ENCODE assay signal across 20 cellular contexts in genomic region chr1:47328992-47329391, GRCh38. TPM values are rescaled to one million over a fixed set of nuclear protein-coding genes. Genes with fewer than 3 reads are reported as not detected.
A peak's percentile ranks its signal among the peaks of the same experiment; 100 is the strongest.
DNase-seq lines count a peak whose midpoint lies in the region; ATAC-seq, FAIRE-seq and TF ChIP-seq lines count a peak whose summit lies in the region.
"Had no signal": no experiment of that assay in that cellular context is flagged by ENCODE, and none has a peak within 500 bp of the region (broad histone marks: within the 10 kb centered on the region; RNA-seq: fewer than 3 reads in every experiment).

No MANE protein-coding gene starts in this region.

- DNase-seq in HepG2 (ENCODE audit: low spot score) = no peak
- DNase-seq in right lobe of liver = no peak
- DNase-seq in K562 (ENCODE audit: extremely low read depth in 1 of 4, low spot score in 3 of 4) = no peak
- DNase-seq in nephron progenitor cell = no peak
- no peak for DNase-seq in type B pancreatic cell (ENCODE audit: extremely low spot score, unreplicated experiment)
- DNase-seq in T-helper 17 cell = no peak
- no peak for DNase-seq in cortex of kidney (lab: John Stamatoyannopoulos, UW)
- DNase-seq in SKM-1 treated with dmso at 0.1 percent for 144 hours (lab: John Stamatoyannopoulos, UW; ENCODE audit: unreplicated experiment) = no peak
- DNase-seq: C1 segment of cervical spinal cord; Calu3; CD4-positive, alpha-beta memory T cell; COR-L47; DMS53; DMS79 treated with DMSO at 0.1 percent for 48 hours; GF-D8; GOT3 had no signal

- H3K9ac ChIP-seq in HepG2 (ENCODE audit: insufficient read depth, low read depth, low read length) = no peak overlapping the region
- no peak overlapping the region for H3K9ac ChIP-seq in K562 (ENCODE audit: insufficient read depth in 1 of 2, low read depth in 2 of 2, low read length in 2 of 2)

- TF ChIP-seq POLR2A in HepG2 (IDR thresholded peaks at IDR 0.05; ENCODE audit: insufficient read depth in 1 of 2, low read depth in 2 of 2, low read length in 2 of 2) (no peak), right lobe of liver (IDR thresholded peaks at IDR 0.05) (no peak), K562 (conservative IDR thresholded peaks at IDR 0.05) (no peak)

- H3K4me1 ChIP-seq in HepG2 (ENCODE audit: insufficient read depth, low read length) = peaks cover 18% of the 10 kb centered on the region
- peaks cover 0 to 8% (median 3%) of the 10 kb centered on the region in 4 donors for H3K4me1 ChIP-seq in right lobe of liver
- peaks cover 14 to 16% of the 10 kb centered on the region in 2 experiments; a peak in 4 of 5 replicates for H3K4me1 ChIP-seq in K562 (replicated peaks in 1 of 2; ENCODE audit: control insufficient read depth in 2 of 2, insufficient read depth in 2 of 2, low read length in 2 of 2)

- H3K4me3 ChIP-seq in HepG2 (replicated peaks in 1 of 3; ENCODE audit: insufficient read depth in 1 of 3, low read depth in 2 of 3, low read length in 3 of 3) = no peak overlapping the region
- no peak overlapping the region for H3K4me3 ChIP-seq in right lobe of liver
- H3K4me3 ChIP-seq in K562 = no peak overlapping the region
- H3K4me3 ChIP-seq: HAP-1 had no signal

- WGBS in HepG2 (ENCODE audit: low lambda C conversion rate) = 82% methylated on average over 3 of the region's 3 CpGs
- WGBS in right lobe of liver (ENCODE audit: insufficient coverage, low coverage, low lambda C conversion rate, missing lambda C conversion rate) = 85% methylated on average over 3 of the region's 3 CpGs
- 60% methylated on average over 3 of the region's 3 CpGs for WGBS in K562 (ENCODE audit: insufficient coverage, low coverage, missing lambda C conversion rate)

- in situ Hi-C loops in HepG2 (cut with HindIII; ENCODE audit: extremely low pct_ligation_motif_present, low pct_unique_long_range_greater_than_20kb) = no loop called here
- in situ Hi-C loops in K562 (cut with MboI) = no loop called here

- intact Hi-C loops in HepG2 (cut with micrococcal nuclease; ENCODE audit: unreplicated experiment) = no loop called here
- intact Hi-C loops in right lobe of liver (cut with DNase I) = no loop called here
- intact Hi-C loops in K562 (cut with micrococcal nuclease) = no loop called here

- no peak overlapping the region for H3K4me2 ChIP-seq in HepG2 (ENCODE audit: low read depth, low read length)
- H3K4me2 ChIP-seq in K562 (ENCODE audit: insufficient read depth, low read length) = no peak overlapping the region

- H3K36me3 Mint-ChIP-seq in nephron progenitor cell (ENCODE audit: low read depth) (no peaks in the 10 kb centered on the region), type B pancreatic cell (no peaks in the 10 kb centered on the region), T-helper 17 cell (ENCODE audit: low read depth) (no peaks in the 10 kb centered on the region)
- H3K36me3 Mint-ChIP-seq: CD4-positive, alpha-beta memory T cell had no signal

- H3K27ac Mint-ChIP-seq in nephron progenitor cell (peak overlapping the region; percentile 60), type B pancreatic cell (peak overlapping the region; percentile 46), T-helper 17 cell (no peak overlapping the region)

- no peak for TF ChIP-seq EP300 in HepG2 (IDR thresholded peaks at IDR 0.05; ENCODE audit: low read depth in 2 of 2, low read length in 2 of 2)
- no peak for TF ChIP-seq EP300 in HepG2 (CRISPR knock-in tag; IDR thresholded peaks at IDR 0.05; ENCODE audit: borderline replicate concordance)
- TF ChIP-seq EP300 in K562 (IDR thresholded peaks at IDR 0.05; ENCODE audit: low read length) = no peak

- H3K4me1 Mint-ChIP-seq in nephron progenitor cell (no peaks in the 10 kb centered on the region), type B pancreatic cell (ENCODE audit: unreplicated experiment) (no peaks in the 10 kb centered on the region), T-helper 17 cell (peaks cover 8% of the 10 kb centered on the region)

- TF ChIP-seq CTCF in HepG2 (CRISPR knock-in tag; IDR thresholded peaks at IDR 0.05) = no peak
- no peak for TF ChIP-seq CTCF in right lobe of liver (IDR thresholded peaks at IDR 0.05)
- no peak for TF ChIP-seq CTCF in K562 (IDR thresholded peaks at IDR 0.05 in 2 of 3, conservative IDR thresholded peaks at IDR 0.05 in 1 of 3; ENCODE audit: insufficient read depth in 2 of 3, low read depth in 1 of 3, low read length in 3 of 3)
- TF ChIP-seq CTCF in nephron progenitor cell (IDR thresholded peaks at IDR 0.05) = no peak
- no peak for TF ChIP-seq CTCF in type B pancreatic cell (conservative IDR thresholded peaks at IDR 0.05)

- peaks cover 4% of the 10 kb centered on the region for H3K79me2 ChIP-seq in HepG2 (ENCODE audit: insufficient read depth, low read length)
- peaks cover 15% of the 10 kb centered on the region; the same call in 2 of the 3 replicates for H3K79me2 ChIP-seq in K562 (ENCODE audit: control insufficient read depth, insufficient read depth, low read length)

- H3K4me3 Mint-ChIP-seq in nephron progenitor cell = no peak overlapping the region
- peak overlapping the region; percentile 12 for H3K4me3 Mint-ChIP-seq in type B pancreatic cell
- H3K4me3 Mint-ChIP-seq in T-helper 17 cell = no peak overlapping the region
- H3K4me3 Mint-ChIP-seq: CD4-positive, alpha-beta memory T cell had no signal

- CTCF ChIA-PET in HepG2 (lab: Yijun Ruan, JAX; ENCODE audit: low intra/inter-chr PET ratio, low total read pairs) = no interaction called here
- CTCF ChIA-PET in K562 (lab: Yijun Ruan, JAX; ENCODE audit: low intra/inter-chr PET ratio) = no interaction called here

- no peak for ATAC-seq in HepG2
- ATAC-seq in right lobe of liver = no peak
- no peak for ATAC-seq in K562
- no peak for ATAC-seq in T-helper 17 cell

- TF ChIP-seq RAD21 in HepG2 (CRISPR knock-in tag; IDR thresholded peaks at IDR 0.05) (no peak), K562 (CRISPR knock-in tag; conservative IDR thresholded peaks at IDR 0.05 in 1 of 2, IDR thresholded peaks at IDR 0.05 in 1 of 2) (no peak)

- H4K20me1 ChIP-seq in HepG2 (ENCODE audit: insufficient read depth, low read length) = no peaks in the 10 kb centered on the region
- no peaks in the 10 kb centered on the region for H4K20me1 ChIP-seq in K562 (replicated peaks; ENCODE audit: control insufficient read depth, insufficient read depth, low read length)

- H3K36me3 ChIP-seq in HepG2 (replicated peaks in 1 of 2; ENCODE audit: control insufficient read depth in 1 of 2, insufficient read depth in 2 of 2, low read length in 2 of 2) (no peaks in the 10 kb centered on the region), right lobe of liver (no peaks in the 10 kb centered on the region), K562 (ENCODE audit: control insufficient read depth, insufficient read depth, low read length) (no peaks in the 10 kb centered on the region)
- H3K36me3 ChIP-seq: HAP-1 had no signal

- H3K9me3 ChIP-seq in HepG2 (ENCODE audit: low read length) (no peaks in the 10 kb centered on the region), right lobe of liver (no peaks in the 10 kb centered on the region), K562 (replicated peaks; ENCODE audit: control insufficient read depth, insufficient read depth, low read depth, low read length) (no peaks in the 10 kb centered on the region), T-helper 17 cell (ENCODE audit: control insufficient read depth, low read length, poor library complexity, severe bottlenecking) (no peaks in the 10 kb centered on the region)
- H3K9me3 ChIP-seq: HAP-1 had no signal

- no peaks in the 10 kb centered on the region for H3K9me3 Mint-ChIP-seq in nephron progenitor cell
- H3K9me3 Mint-ChIP-seq in type B pancreatic cell = peaks cover 4% of the 10 kb centered on the region
- H3K9me3 Mint-ChIP-seq: CD4-positive, alpha-beta memory T cell had no signal

- FAIRE-seq in HepG2 (lab: Jason Lieb, UNC) (no peak), K562 (lab: Jason Lieb, UNC) (no peak)
- FAIRE-seq: GM12891, GM18507, H54 had no signal

- POLR2A ChIA-PET in HepG2 (lab: Yijun Ruan, JAX) (interaction anchor here (1.6 kb wide), 1 partner anchor 15 kb away, joined by 5 read pairs; the partner anchor contains the start of gene STIL), K562 (lab: Yijun Ruan, JAX) (interaction anchor here (18.0 kb wide), 1 partner anchor 11 kb away, joined by 318 read pairs; the partner anchor contains the start of gene STIL)

- H2AFZ ChIP-seq in HepG2 (ENCODE audit: low read length) (no peak overlapping the region), K562 (ENCODE audit: low read depth, low read length) (no peak overlapping the region)

- peaks cover 13% of the 10 kb centered on the region for H3K27me3 Mint-ChIP-seq in nephron progenitor cell (ENCODE audit: low read depth, poor library complexity)
- no peaks in the 10 kb centered on the region for H3K27me3 Mint-ChIP-seq in type B pancreatic cell
- H3K27me3 Mint-ChIP-seq in T-helper 17 cell = no peaks in the 10 kb centered on the region
- H3K27me3 Mint-ChIP-seq: CD4-positive, alpha-beta memory T cell had no signal

- BruUV-seq in HepG2 (replicated peaks; lab: Mats Ljungman, UMichigan) (no TSS peak), K562 (replicated peaks; lab: Mats Ljungman, UMichigan) (no TSS peak)

- no peaks in the 10 kb centered on the region; a peak in 1 of 5 replicates for H3K27me3 ChIP-seq in HepG2 (ENCODE audit: control insufficient read depth in 1 of 2, insufficient read depth in 2 of 2, low read length in 2 of 2)
- no peaks in the 10 kb centered on the region for H3K27me3 ChIP-seq in right lobe of liver
- no peaks in the 10 kb centered on the region for H3K27me3 ChIP-seq in K562 (ENCODE audit: control insufficient read depth in 2 of 2, insufficient read depth in 2 of 2, low read length in 2 of 2)

- H3K9me1 ChIP-seq in K562 (ENCODE audit: control insufficient read depth, insufficient read depth, low read length) = no peaks in the 10 kb centered on the region

- H3K27ac ChIP-seq in HepG2 (ENCODE audit: extremely low read length, insufficient read depth, low read length) (no peak overlapping the region), right lobe of liver (no peak overlapping the region), K562 (ENCODE audit: extremely low read depth, low read depth, low read length) (no peak overlapping the region)

RNA-seq across cellular contexts. Expression of gene CMPK1, which starts 4.6 kb away (rescaled TPM):
- 92.0 and 134 TPM in 2 replicates for total RNA-seq in HepG2 (2016; rRNA removed; fragmentation: Illumina TruSeq; extraction: Trizol)
- total RNA-seq in HepG2 (2016; cell fraction: cytosol; rRNA removed; fragmentation: Illumina TruSeq; extraction: Trizol; ENCODE audit: low read depth) = 33.7 and 40.2 TPM in 2 replicates
- 91.0 and 135 TPM in 2 replicates for total RNA-seq in HepG2 (2016; cell fraction: insoluble cytoplasmic fraction; rRNA removed; fragmentation: Illumina TruSeq; extraction: Trizol)
- total RNA-seq in HepG2 (2016; cell fraction: membrane; rRNA removed; fragmentation: Illumina TruSeq; extraction: Trizol) = 89.3 and 112 TPM in 2 replicates
- 51.7 and 54.2 TPM in 2 replicates for total RNA-seq in HepG2 (2016; cell fraction: nucleus; rRNA removed; fragmentation: Illumina TruSeq; extraction: Trizol)
- 26.7 and 38.3 TPM in 2 replicates for polyA plus RNA-seq in HepG2 (2011; rRNA removed)
- polyA plus RNA-seq in HepG2 (2011; cell fraction: cytosol; rRNA removed) = 13.3 and 21.6 TPM in 2 replicates
- 5.0 and 9.2 TPM in 2 replicates for polyA plus RNA-seq in HepG2 (2011; cell fraction: nucleus; rRNA removed)
- polyA plus RNA-seq in HepG2 (2012) = 71.2 and 92.2 TPM in 2 replicates
- polyA plus RNA-seq in HepG2 (2016; cell fraction: cytosol; fragmentation: Illumina TruSeq; extraction: Trizol; ENCODE audit: low read depth) = 59.4 and 61.0 TPM in 2 replicates
- 147 and 152 TPM in 2 replicates for polyA plus RNA-seq in HepG2 (2016; cell fraction: insoluble cytoplasmic fraction; fragmentation: Illumina TruSeq; extraction: Trizol; ENCODE audit: low read depth)
- 101 and 114 TPM in 2 replicates for polyA plus RNA-seq in HepG2 (2016; cell fraction: membrane; fragmentation: Illumina TruSeq; extraction: Trizol; ENCODE audit: low read depth)
- polyA plus RNA-seq in HepG2 (2016; cell fraction: nucleus; fragmentation: Illumina TruSeq; extraction: Trizol; ENCODE audit: insufficient read depth, low read depth) = 63.3 and 71.3 TPM in 2 replicates
- 7.4 and 16.8 TPM in 2 replicates for polyA minus RNA-seq in HepG2 (2011; rRNA and poly(A)+ RNA removed; ENCODE audit: low replicate concordance)
- polyA minus RNA-seq in HepG2 (2011; cell fraction: cytosol; rRNA and poly(A)+ RNA removed) = 46.4 and 47.8 TPM in 2 replicates
- 21.9 and 24.1 TPM in 2 replicates for polyA minus RNA-seq in HepG2 (2011; cell fraction: nucleus; rRNA and poly(A)+ RNA removed)
- 100 to 1,000 TPM; 101 to 160 (median 133) TPM for total RNA-seq in right lobe of liver
- 15.9 and 61.9 TPM in 2 replicates for total RNA-seq in K562 (2011; cell fraction: chromatin; rRNA removed; ENCODE audit: low replicate concordance)
- 11.5 and 12.6 TPM in 2 replicates for total RNA-seq in K562 (2011; cell fraction: nucleolus; rRNA removed)
- total RNA-seq in K562 (2011; cell fraction: nucleoplasm; rRNA removed) = 42.5 and 72.0 TPM in 2 replicates
- total RNA-seq in K562 (2014; rRNA removed) = 107 TPM in 2 replicates
- 197 and 229 TPM in 2 replicates for total RNA-seq in K562 (2014; rRNA removed; fragmentation: Illumina TruSeq; extraction: Trizol)
- 175 and 194 TPM in 2 replicates for total RNA-seq in K562 (2015; rRNA removed; fragmentation: Illumina TruSeq; extraction: Trizol)
- 164 and 165 TPM in 2 replicates for total RNA-seq in K562 (2021)
- 70.2 and 89.2 TPM in 2 replicates for polyA plus RNA-seq in K562 (2011; rRNA removed)
- 15.0 and 29.0 TPM in 2 replicates for polyA plus RNA-seq in K562 (2011; cell fraction: cytosol; rRNA removed)
- polyA plus RNA-seq in K562 (2011; cell fraction: nucleus; rRNA removed) = 9.9 and 19.2 TPM in 2 replicates
- 117 and 148 TPM in 2 replicates for polyA plus RNA-seq in K562 (2012)
- 169 and 179 TPM in 2 replicates for polyA plus RNA-seq in K562 (2014; fragmentation: Illumina TruSeq; extraction: Trizol)
- polyA plus RNA-seq in K562 (2014; fragmentation: Nextera tagmentation; extraction: Ambion mirVana) = 10 to 100 TPM; 54.5 to 67.3 TPM
- 116 and 126 TPM in 2 replicates for polyA plus RNA-seq in K562 (2014; rRNA removed)
- 92.8 and 128 TPM in 2 replicates for polyA minus RNA-seq in K562 (2011; rRNA and poly(A)+ RNA removed)
- polyA minus RNA-seq in K562 (2011; cell fraction: cytosol; rRNA and poly(A)+ RNA removed) = 72.8 and 77.2 TPM in 2 replicates
- 10.1 and 20.4 TPM in 2 replicates for polyA minus RNA-seq in K562 (2011; cell fraction: nucleus; rRNA and poly(A)+ RNA removed)
- total RNA-seq in type B pancreatic cell (ENCODE audit: low replicate concordance) = 53.2 and 70.1 TPM in 2 replicates
- 100 to 1,000 TPM in 1 of 2 donors, 10 to 100 TPM in 1; 97.6 to 124 TPM for total RNA-seq in T-helper 17 cell

RNA-seq across cellular contexts. Expression of gene STIL, which starts 15.0 kb away (rescaled TPM):
- 18.6 and 22.8 TPM in 2 replicates for total RNA-seq in HepG2 (2016; rRNA removed; fragmentation: Illumina TruSeq; extraction: Trizol)
- total RNA-seq in HepG2 (2016; cell fraction: cytosol; rRNA removed; fragmentation: Illumina TruSeq; extraction: Trizol; ENCODE audit: low read depth) = 24.3 and 28.6 TPM in 2 replicates
- total RNA-seq in HepG2 (2016; cell fraction: insoluble cytoplasmic fraction; rRNA removed; fragmentation: Illumina TruSeq; extraction: Trizol) = 17.1 and 23.7 TPM in 2 replicates
- 17.4 and 19.0 TPM in 2 replicates for total RNA-seq in HepG2 (2016; cell fraction: membrane; rRNA removed; fragmentation: Illumina TruSeq; extraction: Trizol)
- total RNA-seq in HepG2 (2016; cell fraction: nucleus; rRNA removed; fragmentation: Illumina TruSeq; extraction: Trizol) = 22.4 and 29.1 TPM in 2 replicates
- 7.9 and 13.7 TPM in 2 replicates for polyA plus RNA-seq in HepG2 (2011; rRNA removed)
- 5.4 and 5.6 TPM in 2 replicates for polyA plus RNA-seq in HepG2 (2011; cell fraction: cytosol; rRNA removed)
- polyA plus RNA-seq in HepG2 (2011; cell fraction: nucleus; rRNA removed) = 5.6 and 8.3 TPM in 2 replicates
- polyA plus RNA-seq in HepG2 (2012) = 3.2 and 6.4 TPM in 2 replicates
- 0.55 and 0.62 TPM in 2 replicates for polyA plus RNA-seq in HepG2 (2016; cell fraction: cytosol; fragmentation: Illumina TruSeq; extraction: Trizol; ENCODE audit: low read depth)
- 16.2 and 16.4 TPM in 2 replicates for polyA plus RNA-seq in HepG2 (2016; cell fraction: insoluble cytoplasmic fraction; fragmentation: Illumina TruSeq; extraction: Trizol; ENCODE audit: low read depth)
- 2.0 and 2.4 TPM in 2 replicates for polyA plus RNA-seq in HepG2 (2016; cell fraction: membrane; fragmentation: Illumina TruSeq; extraction: Trizol; ENCODE audit: low read depth)
- polyA plus RNA-seq in HepG2 (2016; cell fraction: nucleus; fragmentation: Illumina TruSeq; extraction: Trizol; ENCODE audit: insufficient read depth, low read depth) = 19.0 and 19.7 TPM in 2 replicates
- polyA minus RNA-seq in HepG2 (2011; rRNA and poly(A)+ RNA removed; ENCODE audit: low replicate concordance) = 19.7 and 48.7 TPM in 2 replicates
- polyA minus RNA-seq in HepG2 (2011; cell fraction: cytosol; rRNA and poly(A)+ RNA removed) = 9.7 and 12.6 TPM in 2 replicates
- polyA minus RNA-seq in HepG2 (2011; cell fraction: nucleus; rRNA and poly(A)+ RNA removed) = 23.7 and 24.7 TPM in 2 replicates
- total RNA-seq in right lobe of liver = 1 to 10 TPM in 3 of 6 experiments, under 1 TPM in 3; 0.61 to 2.5 (median 0.87) TPM
- total RNA-seq in K562 (2011; cell fraction: chromatin; rRNA removed; ENCODE audit: low replicate concordance) = 163 and 354 TPM in 2 replicates
- total RNA-seq in K562 (2011; cell fraction: nucleolus; rRNA removed) = 63.7 and 103 TPM in 2 replicates
- total RNA-seq in K562 (2011; cell fraction: nucleoplasm; rRNA removed) = 154 and 164 TPM in 2 replicates
- 28.8 and 35.7 TPM in 2 replicates for total RNA-seq in K562 (2014; rRNA removed)
- 56.8 and 67.8 TPM in 2 replicates for total RNA-seq in K562 (2014; rRNA removed; fragmentation: Illumina TruSeq; extraction: Trizol)
- total RNA-seq in K562 (2015; rRNA removed; fragmentation: Illumina TruSeq; extraction: Trizol) = 49.7 and 52.0 TPM in 2 replicates
- 39.6 and 41.1 TPM in 2 replicates for total RNA-seq in K562 (2021)
- 75.0 and 77.4 TPM in 2 replicates for polyA plus RNA-seq in K562 (2011; rRNA removed)
- polyA plus RNA-seq in K562 (2011; cell fraction: cytosol; rRNA removed) = 22.5 and 40.5 TPM in 2 replicates
- polyA plus RNA-seq in K562 (2011; cell fraction: nucleus; rRNA removed) = 48.5 and 62.6 TPM in 2 replicates
- polyA plus RNA-seq in K562 (2012) = 22.3 TPM in 2 replicates
- polyA plus RNA-seq in K562 (2014; fragmentation: Illumina TruSeq; extraction: Trizol) = 43.4 and 48.1 TPM in 2 replicates
- 10 to 100 TPM; 10.5 to 17.5 TPM for polyA plus RNA-seq in K562 (2014; fragmentation: Nextera tagmentation; extraction: Ambion mirVana)
- 31.3 and 33.8 TPM in 2 replicates for polyA plus RNA-seq in K562 (2014; rRNA removed)
- 223 and 224 TPM in 2 replicates for polyA minus RNA-seq in K562 (2011; rRNA and poly(A)+ RNA removed)
- 33.9 and 37.2 TPM in 2 replicates for polyA minus RNA-seq in K562 (2011; cell fraction: cytosol; rRNA and poly(A)+ RNA removed)
- polyA minus RNA-seq in K562 (2011; cell fraction: nucleus; rRNA and poly(A)+ RNA removed) = 34.7 and 68.2 TPM in 2 replicates
- total RNA-seq in type B pancreatic cell (ENCODE audit: low replicate concordance) = 7.4 and 19.7 TPM in 2 replicates
- 1 to 10 TPM; 1.2 to 2.6 TPM for total RNA-seq in T-helper 17 cell

Comparison
In these comparisons a context has a peak if more than half of its experiments do, and no peak if none do; other contexts are left out.
1. Of the 241 proteins assayed by ChIP-seq in both HepG2 and K562: peak only in HepG2: none; only in K562: PTBP1; in both: none; in neither: 240.